Comparison of ENCODE assay signal across 1 cellular context in the genomic region with DNA sequence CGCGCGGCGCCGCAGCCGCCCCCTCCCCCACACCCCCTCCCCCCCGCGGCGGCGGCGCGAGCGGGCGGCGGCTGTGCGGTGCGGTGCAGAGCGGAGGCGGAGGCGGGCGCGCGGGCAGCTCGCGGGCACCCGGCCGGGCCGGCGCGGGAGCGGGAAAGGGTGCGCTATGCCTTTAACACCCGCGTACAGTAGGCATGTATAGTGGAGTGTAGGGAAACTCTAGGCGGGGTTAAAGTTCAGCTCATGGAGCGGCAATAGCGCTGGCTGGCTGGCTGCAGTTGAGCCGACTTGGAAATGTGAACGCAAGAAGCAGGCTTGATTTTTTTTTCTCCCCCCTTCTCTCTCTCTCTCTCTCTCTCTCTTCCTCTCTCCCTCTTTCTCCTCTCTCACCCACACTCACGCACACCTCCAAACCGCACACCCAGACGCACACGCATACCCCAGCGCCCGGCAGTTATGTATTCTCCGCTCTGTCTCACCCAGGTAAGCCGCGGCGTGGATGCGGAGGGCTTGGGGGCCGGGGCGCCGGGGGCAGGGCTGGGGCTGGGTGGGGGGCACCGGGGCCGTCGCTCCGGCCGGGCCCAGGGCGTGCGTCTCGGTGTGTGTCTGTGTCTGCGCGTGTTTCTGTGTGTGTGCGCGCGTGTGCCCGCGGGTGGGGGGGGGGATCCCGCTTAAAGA.
TF ChIP-seq lines count a peak whose summit lies in the region.

TSS of gene NFIA (plus strand) at position 226 of the 678 bp plus-strand sequence.

TF ChIP-seq in endothelial cell of umbilical vein, 7 proteins besides CTCF, POLR2A, EP300 and RAD21:
- TF ChIP-seq POLR2AphosphoS5 (IDR thresholded peaks at IDR 0.05; ENCODE audit: insufficient read depth, low read depth, low read length) (peak; percentile 35), MYC (IDR thresholded peaks at IDR 0.05; ENCODE audit: low read depth, low read length) (no peak)
